Comparison of ENCODE assay signal across 8 cellular contexts in genomic region chr5:78649816-78650561, GRCh38. TPM values are rescaled to one million over a fixed set of nuclear protein-coding genes. Genes with fewer than 3 reads are reported as not detected.
DNase-seq lines count a peak whose midpoint lies in the region; ATAC-seq and TF ChIP-seq lines count a peak whose summit lies in the region.
"Had no signal": no experiment of that assay in that cellular context is flagged by ENCODE, and none has a peak within 500 bp of the region (broad histone marks: within the 10 kb centered on the region; RNA-seq: fewer than 3 reads in every experiment).

No MANE protein-coding gene starts in this region.

- no peak overlapping the region; the same call in 1 of the 2 replicates for H3K4me2 ChIP-seq in OCI-LY1 (ENCODE audit: low read length)
- H3K4me2 ChIP-seq in trophoblast cell (ENCODE audit: low read length): peak overlapping the region; percentile 25

- ATAC-seq in effector memory CD8-positive, alpha-beta T cell (replicated peaks): no peak
- no peak for ATAC-seq in HG02981 (IDR thresholded peaks at IDR 0.05; ENCODE audit: unreplicated experiment)
- ATAC-seq in HG03175 (IDR thresholded peaks at IDR 0.05; ENCODE audit: unreplicated experiment): no peak

- peaks cover 47 to 51% of the 10 kb centered on the region in 2 donors for H3K27me3 Mint-ChIP-seq in effector memory CD8-positive, alpha-beta T cell

- H3K79me1 ChIP-seq in trophoblast cell (ENCODE audit: low read length): peaks cover 20% of the 10 kb centered on the region

- peak; percentile 35; the same call in 1 of the 2 replicates for TF ChIP-seq CTCF in OCI-LY1 (IDR thresholded peaks at IDR 0.05; ENCODE audit: low read length)

- H3K27me3 ChIP-seq in OCI-LY1 (ENCODE audit: insufficient read depth, low read length): no peaks in the 10 kb centered on the region
- H3K27me3 ChIP-seq in trophoblast cell (ENCODE audit: insufficient read depth, low read length): no peaks in the 10 kb centered on the region

- H4K12ac ChIP-seq in trophoblast cell (ENCODE audit: low read depth, low read length): no peak overlapping the region

- H4K20me1 ChIP-seq in OCI-LY1 (ENCODE audit: insufficient read depth, low read length): no peaks in the 10 kb centered on the region

- no peak overlapping the region for H4K91ac ChIP-seq in trophoblast cell (ENCODE audit: low read depth, low read length)

- no peak overlapping the region for H2AK5ac ChIP-seq in trophoblast cell (ENCODE audit: low read length)

- H3K18ac ChIP-seq in trophoblast cell (ENCODE audit: low read length): no peak overlapping the region

- no peak overlapping the region for H2BK120ac ChIP-seq in trophoblast cell (ENCODE audit: insufficient read depth, low read length, poor library complexity)

- peak overlapping the region; percentile 75 to 78 for H3K4me3 Mint-ChIP-seq in effector memory CD8-positive, alpha-beta T cell

- H3K27ac Mint-ChIP-seq in effector memory CD8-positive, alpha-beta T cell: no peak overlapping the region

- no peak overlapping the region for H2AFZ ChIP-seq in OCI-LY1 (ENCODE audit: low read length)
- no peak overlapping the region for H2AFZ ChIP-seq in trophoblast cell (ENCODE audit: insufficient read depth, low read length, poor library complexity)

- H3K9me3 ChIP-seq in OCI-LY1 (ENCODE audit: low read length): no peaks in the 10 kb centered on the region
- no peaks in the 10 kb centered on the region for H3K9me3 ChIP-seq in trophoblast cell (ENCODE audit: insufficient read depth, low read depth, low read length)
- H3K9me3 ChIP-seq: HAP-1 had no signal

- peaks cover 23% of the 10 kb centered on the region for H3K79me2 ChIP-seq in OCI-LY1 (ENCODE audit: insufficient read depth, low read length)
- peaks cover 18% of the 10 kb centered on the region for H3K79me2 ChIP-seq in trophoblast cell (ENCODE audit: control insufficient read depth, insufficient read depth, low read length, poor library complexity)

- DNase-seq in ELF-1 (ENCODE audit: low read depth, low spot score) (peak; percentile 71), trophoblast cell (peak in 1 of 2 donors; percentile 5), DMS 273 treated with DMSO at 0.1 percent for 48 hours (lab: John Stamatoyannopoulos, UW) (no peak)
- DNase-seq in effector memory CD8-positive, alpha-beta T cell: no peak

- no peak overlapping the region for H2BK5ac ChIP-seq in trophoblast cell (ENCODE audit: low read depth, low read length, poor library complexity)

- H3K14ac ChIP-seq in trophoblast cell (ENCODE audit: low read length): no peak overlapping the region

- no CpG with 5 or more reads among the region's 13 CpGs for WGBS in trophoblast cell (ENCODE audit: extremely low coverage, insufficient coverage, insufficient read length)

- H3K4me1 ChIP-seq in OCI-LY1 (ENCODE audit: insufficient read depth, low read length, severe bottlenecking) (peaks cover 57% of the 10 kb centered on the region), trophoblast cell (ENCODE audit: control insufficient read depth in 1 of 2, insufficient read depth in 2 of 2, low read length in 2 of 2) (peaks cover 11 to 14% of the 10 kb centered on the region in 2 experiments)

- no peak overlapping the region for H3K23ac ChIP-seq in trophoblast cell (ENCODE audit: low read length)

- H3K36me3 ChIP-seq in OCI-LY1 (ENCODE audit: insufficient read depth, low read length) (peaks cover 7% of the 10 kb centered on the region; the same call in 1 of the 2 replicates), trophoblast cell (ENCODE audit: control insufficient read depth in 1 of 2, insufficient read depth in 2 of 2, low read length in 2 of 2) (no peaks in the 10 kb centered on the region)
- H3K36me3 ChIP-seq: HAP-1 had no signal

- H3K4me1 Mint-ChIP-seq in effector memory CD8-positive, alpha-beta T cell (ENCODE audit: low read depth in 2 of 2): peaks cover 9 to 15% of the 10 kb centered on the region in 2 donors

- H3K9ac ChIP-seq in OCI-LY1 (ENCODE audit: low read length): no peak overlapping the region
- H3K9ac ChIP-seq in trophoblast cell (ENCODE audit: low read length): no peak overlapping the region

- no peaks in the 10 kb centered on the region for H3F3A ChIP-seq in OCI-LY1 (ENCODE audit: insufficient read depth, low read length)

- no peak overlapping the region for H3K4ac ChIP-seq in trophoblast cell (ENCODE audit: low read depth, low read length)

- H3K4me3 ChIP-seq in OCI-LY1 (ENCODE audit: low read depth, low read length, poor library complexity, severe bottlenecking): no peak overlapping the region
- no peak overlapping the region for H3K4me3 ChIP-seq in trophoblast cell (ENCODE audit: low read depth, low read length)

- no peaks in the 10 kb centered on the region for H3K36me3 Mint-ChIP-seq in effector memory CD8-positive, alpha-beta T cell (ENCODE audit: insufficient read depth)

- peak overlapping the region; percentile 34 for H3K27ac ChIP-seq in OCI-LY1 (ENCODE audit: low read depth, low read length, poor library complexity, severe bottlenecking)
- H3K27ac ChIP-seq in trophoblast cell (ENCODE audit: low read depth, low read length): no peak overlapping the region

- no peak overlapping the region for H4K8ac ChIP-seq in trophoblast cell (ENCODE audit: low read depth, low read length)

- H2BK12ac ChIP-seq in trophoblast cell (ENCODE audit: low read length): no peak overlapping the region

- H3K9me2 ChIP-seq in OCI-LY1 (ENCODE audit: low read depth, low read length): no peaks in the 10 kb centered on the region

- H3K9me3 Mint-ChIP-seq in effector memory CD8-positive, alpha-beta T cell: no peaks in the 10 kb centered on the region

RNA-seq across cellular contexts. Expression of gene LHFPL2, which starts 1.4 kb away (rescaled TPM):
- polyA plus RNA-seq in trophoblast cell (2013): 27.9 and 29.1 TPM in 2 replicates
